ENCODE assay signal across 16 cellular contexts in the genomic region with DNA sequence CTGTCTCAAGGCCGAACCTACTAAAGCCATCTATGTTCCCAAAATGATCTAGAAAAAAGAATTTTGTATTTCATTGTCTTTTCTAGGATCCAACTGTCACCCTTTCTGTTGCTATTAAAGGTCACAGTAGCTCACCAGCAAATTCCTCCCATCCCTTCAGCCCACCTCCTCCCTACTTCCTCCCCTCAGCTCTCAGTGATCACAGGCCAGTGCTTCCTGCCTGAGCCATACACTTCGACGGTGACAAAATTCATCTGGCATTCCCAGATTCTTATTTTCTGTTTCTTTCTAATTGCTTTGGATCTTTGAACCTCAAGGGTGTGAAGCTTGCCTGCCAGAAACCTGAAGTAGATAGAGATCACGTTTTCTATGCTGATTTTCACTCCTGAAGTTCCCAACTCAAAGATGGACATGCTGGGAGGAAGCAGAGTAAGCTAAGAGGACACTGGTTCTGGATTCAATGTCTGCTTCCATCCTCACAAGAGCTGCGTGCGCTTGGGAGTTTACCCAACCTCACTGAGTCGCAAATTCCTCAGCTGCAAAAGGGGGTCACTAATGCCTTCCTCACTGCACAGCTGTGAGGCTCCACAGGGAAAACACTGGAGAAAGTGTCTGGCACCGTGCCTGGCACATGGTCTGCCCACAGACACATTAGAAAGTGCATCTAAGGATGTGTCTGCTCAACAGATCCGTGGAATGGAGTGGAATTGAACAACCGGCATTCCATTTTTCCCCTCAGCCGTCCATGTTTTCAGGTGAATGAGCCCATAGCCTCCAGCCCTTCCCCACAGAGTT. TPM values are rescaled to one million over a fixed set of nuclear protein-coding genes. Genes with fewer than 3 reads are reported as not detected.
DNase-seq lines count a peak whose midpoint lies in the region; TF ChIP-seq lines count a peak whose summit lies in the region.
"Had no signal": no experiment of that assay in that cellular context is flagged by ENCODE, and none has a peak within 500 bp of the region (broad histone marks: within the 10 kb centered on the region; RNA-seq: fewer than 3 reads in every experiment).

No MANE protein-coding gene starts in this region.

- H3K9me3 Mint-ChIP-seq in chondrocyte (ENCODE audit: low read depth): peaks cover 14% of the 10 kb centered on the region

- H3K36me3 ChIP-seq in HAP-1 (replicated peaks): no peaks in the 10 kb centered on the region

- in situ Hi-C loops in ACHN (cut with HindIII; ENCODE audit: low pct_ligation_motif_present, low pct_unique_long_range_greater_than_20kb, low sequenced_read_pairs): no loop called here
- in situ Hi-C loops in HAP-1 (cut with MboI; ENCODE audit: low sequenced_read_pairs): no loop called here

- peaks cover 15% of the 10 kb centered on the region for H3K36me3 Mint-ChIP-seq in chondrocyte (ENCODE audit: low read depth)

- no peak for TF ChIP-seq CTCF in chondrocyte (IDR thresholded peaks at IDR 0.05)

- no peak overlapping the region for H3K4me3 ChIP-seq in HAP-1

- intact Hi-C loops in cardiac septum (cut with DNase I): no loop called here

- H3K4me3 Mint-ChIP-seq in chondrocyte (ENCODE audit: unreplicated experiment): no peak overlapping the region
- H3K4me3 Mint-ChIP-seq: CD4-positive, alpha-beta T cell had no signal

- peaks cover 14% of the 10 kb centered on the region for H3K4me1 Mint-ChIP-seq in chondrocyte (ENCODE audit: low read depth)

- no peaks in the 10 kb centered on the region for H3K27me3 ChIP-seq in HAP-1 (ENCODE audit: low read depth)

- no peak overlapping the region for H3K27ac Mint-ChIP-seq in chondrocyte (ENCODE audit: unreplicated experiment)
- H3K27ac Mint-ChIP-seq: CD4-positive, alpha-beta T cell had no signal

- DNase-seq in ACHN: peak; percentile 22
- DNase-seq in M059J (ENCODE audit: low read depth): peak; percentile 55
- DNase-seq in chondrocyte (ENCODE audit: low spot score): peak; percentile 40
- peak; percentile 48 for DNase-seq in iris pigment epithelial cell (ENCODE audit: low read depth)
- DNase-seq in cortex of kidney (lab: John Stamatoyannopoulos, UW): no peak
- DNase-seq in NCI-H187 treated with DMSO at 0.1 percent for 48 hours (lab: John Stamatoyannopoulos, UW): no peak
- DNase-seq in cardiac septum (ENCODE audit: low spot score): no peak
- no peak for DNase-seq in HAP-1 (ENCODE audit: low spot score in 2 of 2)
- DNase-seq: 8988T; activated CD4-positive, CD25-positive, alpha-beta regulatory T cell treated with anti-CD3 and anti-CD28 coated beads, Interleukin-2, amount 50 U/mL, for 72 hours; CD4-positive, alpha-beta T cell; mammary epithelial cell; NCI-H1930; retina; stimulated activated naive CD4-positive, alpha-beta T cell treated with Interleukin-2 at 50 U/mL for 16 hours; trophoblast cell had no signal

- no peaks in the 10 kb centered on the region for H3K9me3 ChIP-seq in HAP-1

- H3K4me1 ChIP-seq in HAP-1: no peaks in the 10 kb centered on the region

- no peaks in the 10 kb centered on the region for H3K27me3 Mint-ChIP-seq in chondrocyte (ENCODE audit: low read depth)

RNA-seq across cellular contexts. Expression of a gene that starts 34.5 kb away (rescaled TPM):
- total RNA-seq in M059J (2014; rRNA removed; shearing (Covaris generic)): 11.8 and 20.8 TPM in 2 replicates
- total RNA-seq in chondrocyte (17.3 to 30.2 TPM (median 22.5 TPM) in 3 replicates), cardiac septum (6.2 TPM)

Comparison
In these comparisons a context has a peak if more than half of its experiments do, and no peak if none do; other contexts are left out.
1. DNase-seq: peak in ACHN (single experiment), M059J (single experiment), chondrocyte (single experiment) and iris pigment epithelial cell (single experiment); none in cortex of kidney (single experiment), NCI-H187 treated with DMSO at 0.1 percent for 48 hours (single experiment), cardiac septum (single experiment) and HAP-1 (0 of 2).